35 cellular contexts compared by ENCODE assay signal in the genomic region with DNA sequence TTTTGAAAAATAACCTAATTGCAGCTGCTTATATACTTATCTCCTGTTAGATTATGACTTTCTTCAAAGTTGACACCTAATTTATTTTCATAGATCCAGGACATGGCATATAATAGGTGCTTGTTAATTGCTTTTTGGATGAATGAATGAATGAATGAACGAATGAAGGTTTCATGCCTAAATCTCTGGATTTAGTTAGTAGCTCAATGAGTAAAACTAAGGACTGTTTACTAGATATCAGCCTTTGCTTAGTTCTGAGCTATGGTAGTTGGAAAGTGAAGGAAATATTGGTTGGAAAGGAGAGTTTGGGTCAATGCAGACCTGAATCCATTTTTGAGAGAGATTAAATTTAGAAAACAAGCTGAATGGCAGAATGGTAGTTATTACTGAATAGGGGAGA.
"Had no signal": no experiment of that assay in that cellular context is flagged by ENCODE, and none has a peak within 500 bp of the region (broad histone marks: within the 10 kb centered on the region; RNA-seq: fewer than 3 reads in every experiment).

No MANE protein-coding gene starts in this region.

- H3K36me3 ChIP-seq: MG63 had no signal

- DNase-seq: Karpas-422, Kasumi-1, MG63, MM.1S, MV-4-11, NCI-H1048, NCI-H1092, NCI-H1092 treated with DMSO at 0.1 percent for 48 hours, NCI-H1105, NCI-H1105 treated with DMSO at 0.1 percent for 48 hours, NCI-H1417, NCI-H1417 treated with DMSO at 0.1 percent for 48 hours, NCI-H1436, NCI-H1436 treated with DMSO at 0.1 percent for 48 hours, NCI-H146, NCI-H1694, NCI-H1694 treated with DMSO at 0.1 percent for 48 hours, NCI-H187, NCI-H187 treated with DMSO at 0.1 percent for 48 hours, NCI-H1930, NCI-H2029, NCI-H2029 treated with DMSO at 0.1 percent for 48 hours, NCI-H2081, NCI-H2081 treated with DMSO at 0.1 percent for 48 hours, NCI-H2107, NCI-H2171, NCI-H2171 treated with DMSO at 0.1 percent for 48 hours, NCI-H2227 treated with DMSO at 0.1 percent for 48 hours, NCI-H226, NCI-H345, NCI-H446, NCI-H446 treated with DMSO at 0.1 percent for 48 hours, NCI-H510A, NCI-H510A treated with DMSO at 0.1 percent for 48 hours, NCI-H524 had no signal

- H3K9me3 ChIP-seq: MG63 had no signal

- H3K27me3 ChIP-seq: MG63 had no signal

- H3K4me3 ChIP-seq: MG63 had no signal
